11 cellular contexts compared by ENCODE assay signal in genomic region chr3:50245251-50245745, GRCh38. TPM values are rescaled to one million over a fixed set of nuclear protein-coding genes. Genes with fewer than 3 reads are reported as not detected.
DNase-seq lines count a peak whose midpoint lies in the region; ATAC-seq, FAIRE-seq and TF ChIP-seq lines count a peak whose summit lies in the region.
"Had no signal": no experiment of that assay in that cellular context is flagged by ENCODE, and none has a peak within 500 bp of the region (broad histone marks: within the 10 kb centered on the region; RNA-seq: fewer than 3 reads in every experiment).

No MANE protein-coding gene starts in this region.

- H3K9ac ChIP-seq in KMS-11 (peak overlapping the region; percentile 53; the same call in 1 of the 2 replicates), mammary epithelial cell (ENCODE audit: insufficient read depth, low read length) (peak overlapping the region; percentile 43)

- POLR2A ChIA-PET in A549 (lab: Yijun Ruan, JAX) = interaction anchor here (0.7 kb wide), 1 partner anchor 11 kb away, joined by 3 read pairs; no protein-coding TSS in a partner anchor

- H3K9me3 ChIP-seq in A549 = no peaks in the 10 kb centered on the region
- H3K9me3 ChIP-seq in mammary epithelial cell (replicated peaks; ENCODE audit: insufficient read depth, low read length) = no peaks in the 10 kb centered on the region

- in situ Hi-C loops in mammary epithelial cell (cut with MboI; ENCODE audit: low sequenced_read_pairs in 2 of 2) = no loop called here

- H3K79me2 ChIP-seq in KMS-11 (ENCODE audit: insufficient read depth, low read depth) (peaks cover 27% of the 10 kb centered on the region; the same call in 1 of the 2 replicates), mammary epithelial cell (ENCODE audit: insufficient read depth, low read length) (peaks cover 88% of the 10 kb centered on the region)

- H3K27ac ChIP-seq in A549 (peak overlapping the region; percentile 89 to 95), KMS-11 (peak overlapping the region; percentile 80; the same call in 1 of the 2 replicates), mammary epithelial cell (ENCODE audit: insufficient read depth, low read depth, low read length) (peak overlapping the region; percentile 75)

- dilution Hi-C loops in mammary epithelial cell (cut with HindIII; ENCODE audit: low sequenced_read_pairs) = loop anchor here (5.0 kb wide), 1 partner anchor 93 kb away; no protein-coding TSS in a partner anchor

- no TSS peak for BruUV-seq in mammary epithelial cell (replicated peaks; lab: Mats Ljungman, UMichigan)

- no peak for TF ChIP-seq RAD21 in A549 (conservative IDR thresholded peaks at IDR 0.05 in 1 of 2, IDR thresholded peaks at IDR 0.05 in 1 of 2)

- peak overlapping the region; percentile 41; the same call in 2 of the 3 replicates for H3K4me3 ChIP-seq in A549
- no peak overlapping the region for H3K4me3 ChIP-seq in KMS-11 (IDR thresholded peaks at IDR 0.05; ENCODE audit: insufficient read depth, low read depth, low read length)
- H3K4me3 ChIP-seq in mammary epithelial cell (replicated peaks in 1 of 3; ENCODE audit: insufficient read depth in 1 of 3, low read depth in 2 of 3, low read length in 3 of 3) = no peak overlapping the region

- H3K4me1 ChIP-seq in A549 (peaks cover 35% of the 10 kb centered on the region), KMS-11 (ENCODE audit: low read depth, poor library complexity, severe bottlenecking) (peaks cover 11% of the 10 kb centered on the region), mammary epithelial cell (ENCODE audit: insufficient read depth, low read length) (peaks cover 79% of the 10 kb centered on the region)

- intact Hi-C loops in mammary epithelial cell (cut with micrococcal nuclease) = no loop called here

- no peak overlapping the region for H2AFZ ChIP-seq in KMS-11 (ENCODE audit: low read depth)
- no peak overlapping the region for H2AFZ ChIP-seq in mammary epithelial cell (ENCODE audit: low read depth, low read length)

- H3K27me3 ChIP-seq in KMS-11 (ENCODE audit: insufficient read depth, low read depth) (no peaks in the 10 kb centered on the region), mammary epithelial cell (ENCODE audit: insufficient read depth, low read length) (no peaks in the 10 kb centered on the region)

- ATAC-seq in A549 (peak; percentile 1 to 10; a peak in 3 of 6 replicates), GM21515 (IDR thresholded peaks at IDR 0.05; ENCODE audit: unreplicated experiment) (no peak)

- H4K20me1 ChIP-seq in KMS-11 (ENCODE audit: insufficient read depth) (no peaks in the 10 kb centered on the region), mammary epithelial cell (ENCODE audit: insufficient read depth, low read length) (no peaks in the 10 kb centered on the region)

- CTCF ChIA-PET in A549 (lab: Yijun Ruan, JAX) = interaction anchor here (0.8 to 1.9 kb wide), 6 partner anchors 12 to 56 kb away, joined by 3 to 4 read pairs (median 3); no protein-coding TSS in a partner anchor
- CTCF ChIA-PET in mammary epithelial cell (lab: Charles Lee; ENCODE audit: low non-redundant PET) = interaction anchor here (0.6 kb wide), 1 partner anchor 18 kb away, joined by 3 read pairs; no protein-coding TSS in a partner anchor

- no peaks in the 10 kb centered on the region for H3K36me3 ChIP-seq in KMS-11 (ENCODE audit: insufficient read depth)
- H3K36me3 ChIP-seq in mammary epithelial cell (ENCODE audit: insufficient read depth, low read length) = no peaks in the 10 kb centered on the region

- peak overlapping the region; percentile 83 for H3K4me2 ChIP-seq in A549
- H3K4me2 ChIP-seq in KMS-11 = peak overlapping the region; percentile 94; the same call in 1 of the 2 replicates
- peak overlapping the region; percentile 74 for H3K4me2 ChIP-seq in mammary epithelial cell (ENCODE audit: insufficient read depth, low read depth, low read length)

- DNase-seq in A549 (ENCODE audit: low read depth in 1 of 2, low spot score in 1 of 2) = no peak
- DNase-seq in mammary epithelial cell = no peak
- DNase-seq in myocyte (ENCODE audit: low read depth) = peak; percentile 46
- no peak for DNase-seq in NCI-H526 treated with DMSO at 0.1 percent for 48 hours (lab: John Stamatoyannopoulos, UW)
- no peak for DNase-seq in HT-29 (ENCODE audit: low spot score)
- DNase-seq in erythroblast (lab: John Stamatoyannopoulos, UW) = no peak

- TF ChIP-seq EP300 in A549 (IDR thresholded peaks at IDR 0.05) = no peak

- WGBS in A549 (ENCODE audit: missing lambda C conversion rate) = 93% methylated on average over 13 of the region's 16 CpGs
- WGBS in mammary epithelial cell (ENCODE audit: low coverage, missing lambda C conversion rate) = 48% methylated on average over 12 of the region's 16 CpGs

- TF ChIP-seq POLR2A in A549 (IDR thresholded peaks at IDR 0.05; ENCODE audit: low read length) (no peak), erythroblast (IDR thresholded peaks at IDR 0.05; ENCODE audit: low read length) (no peak)

- TF ChIP-seq CTCF in A549 (IDR thresholded peaks at IDR 0.05) = no peak
- TF ChIP-seq CTCF in KMS-11 (conservative IDR thresholded peaks at IDR 0.05; ENCODE audit: low read depth, low read length) = no peak
- TF ChIP-seq CTCF in mammary epithelial cell (conservative IDR thresholded peaks at IDR 0.05 in 1 of 2, IDR thresholded peaks at IDR 0.05 in 1 of 2; ENCODE audit: extremely low read depth in 1 of 2, insufficient read depth in 1 of 2, low read depth in 1 of 2, low read length in 2 of 2) = no peak

- no peak for FAIRE-seq in A549 (lab: Jason Lieb, UNC)
- FAIRE-seq: G401.6, TTC549 had no signal

TF ChIP-seq in A549, 52 proteins besides CTCF, POLR2A, EP300 and RAD21 (continues in another document):
- TF ChIP-seq PHF8 (IDR thresholded peaks at IDR 0.05; ENCODE audit: borderline replicate concordance, low read depth) (no peak), GATA3 (IDR thresholded peaks at IDR 0.05; ENCODE audit: borderline replicate concordance) (no peak), HEYL (CRISPR knock-in tag; IDR thresholded peaks at IDR 0.05) (no peak)

RNA-seq across cellular contexts. Expression of gene GNAI2, which starts 9.3 kb away (rescaled TPM):
- 67.0 and 67.8 TPM in 2 replicates for polyA plus RNA-seq in A549 (2011; rRNA removed)
- polyA plus RNA-seq in A549 (2012; cell fraction: cytosol; rRNA removed) = 102 and 107 TPM in 2 replicates
- 51.4 and 67.2 TPM in 2 replicates for polyA plus RNA-seq in A549 (2012; cell fraction: nucleus; rRNA removed)
- polyA plus RNA-seq in A549 (2017; fragmentation: RNase III; extraction: RNeasy Plus Mini Kit Qiagen cat#74134 plus additional on column Dnase treatment) = 44.6 to 48.8 TPM (median 47.4 TPM) in 3 replicates
- polyA minus RNA-seq in A549 (2011; rRNA and poly(A)+ RNA removed) = 68.0 and 84.2 TPM in 2 replicates
- 100 to 1,000 TPM; 176 to 235 TPM for total RNA-seq in mammary epithelial cell
- 511 TPM for polyA plus RNA-seq in mammary epithelial cell
- polyA minus RNA-seq in mammary epithelial cell = 320 TPM
- 137 and 138 TPM in 2 replicates for total RNA-seq in myocyte
- 351 TPM for polyA plus RNA-seq in myocyte (2012)
- 167 and 168 TPM in 2 replicates for total RNA-seq in HT-29 (2014; rRNA removed; shearing (Covaris generic))

RNA-seq across cellular contexts. Expression of gene SEMA3B, which starts 23.6 kb away (rescaled TPM):
- polyA plus RNA-seq in A549 (2011; rRNA removed) (6.5 and 6.8 TPM in 2 replicates), A549 (2017; fragmentation: RNase III; extraction: RNeasy Plus Mini Kit Qiagen cat#74134 plus additional on column Dnase treatment) (6.5 to 8.4 TPM (median 7.4 TPM) in 3 replicates), mammary epithelial cell (8.4 TPM)
- polyA plus RNA-seq in A549 (2012; cell fraction: cytosol; rRNA removed) = 7.5 and 9.0 TPM in 2 replicates
- 57.8 and 81.9 TPM in 2 replicates for polyA plus RNA-seq in A549 (2012; cell fraction: nucleus; rRNA removed)
- 6.1 and 7.2 TPM in 2 replicates for polyA minus RNA-seq in A549 (2011; rRNA and poly(A)+ RNA removed)
- total RNA-seq in mammary epithelial cell (10 to 100 TPM in 1 of 2 donors, 1 to 10 TPM in 1; 4.3 to 15.5 TPM), myocyte (8.3 and 14.0 TPM in 2 replicates)
- 0.31 TPM for polyA minus RNA-seq in mammary epithelial cell
- polyA plus RNA-seq in myocyte (2012) = 12.5 TPM
- total RNA-seq in HT-29 (2014; rRNA removed; shearing (Covaris generic)) = 87.7 and 94.2 TPM in 2 replicates

RNA-seq across cellular contexts. Expression of gene LSMEM2, which starts 33.6 kb away (rescaled TPM):
- polyA plus RNA-seq in A549 (2011; rRNA removed) = not detected in 2 replicates
- 0.03 TPM in 1 of 2 replicates, not detected in the other for polyA plus RNA-seq in A549 (2012; cell fraction: cytosol; rRNA removed)
- polyA plus RNA-seq in A549 (2012; cell fraction: nucleus; rRNA removed) = 0.06 and 0.16 TPM in 2 replicates
- 0.09 TPM in 1 of 3 replicates, not detected in the others for polyA plus RNA-seq in A549 (2017; fragmentation: RNase III; extraction: RNeasy Plus Mini Kit Qiagen cat#74134 plus additional on column Dnase treatment)
- polyA minus RNA-seq in A549 (2011; rRNA and poly(A)+ RNA removed) = not detected in 2 replicates
- total RNA-seq in mammary epithelial cell = under 1 TPM in 1 of 2 donors, not detected in 1; 0.19 TPM
- polyA plus RNA-seq in mammary epithelial cell = 0.05 TPM
- polyA minus RNA-seq in mammary epithelial cell = not detected
- total RNA-seq in myocyte = 0.47 and 2.7 TPM in 2 replicates
- 1.2 TPM for polyA plus RNA-seq in myocyte (2012)
- not detected in 2 replicates for total RNA-seq in HT-29 (2014; rRNA removed; shearing (Covaris generic))
- total RNA-seq: kidney epithelial cell had no signal

RNA-seq across cellular contexts. Expression of gene SLC38A3, which starts 40.2 kb away (rescaled TPM):
- polyA plus RNA-seq in A549 (2011; rRNA removed) (0.05 and 0.12 TPM in 2 replicates), A549 (2017; fragmentation: RNase III; extraction: RNeasy Plus Mini Kit Qiagen cat#74134 plus additional on column Dnase treatment) (0.10 to 0.13 TPM in 2 of 3 replicates, not detected in the other), mammary epithelial cell (0.06 TPM)
- polyA plus RNA-seq in A549 (2012; cell fraction: cytosol; rRNA removed) = 0.04 and 0.05 TPM in 2 replicates
- 0.04 and 0.11 TPM in 2 replicates for polyA plus RNA-seq in A549 (2012; cell fraction: nucleus; rRNA removed)
- 0.39 TPM in 1 of 2 replicates, not detected in the other for polyA minus RNA-seq in A549 (2011; rRNA and poly(A)+ RNA removed)
- total RNA-seq in mammary epithelial cell (under 1 TPM in 1 of 2 donors, not detected in 1; 0.67 TPM), myocyte (9.1 and 42.7 TPM in 2 replicates)
- polyA minus RNA-seq in mammary epithelial cell = not detected
- polyA plus RNA-seq in myocyte (2012) = 0.92 TPM
- total RNA-seq in HT-29 (2014; rRNA removed; shearing (Covaris generic)) = 0.70 TPM in 1 of 2 replicates, not detected in the other

RNA-seq across cellular contexts. Expression of gene IFRD2, which starts 46.9 kb away (rescaled TPM):
- polyA plus RNA-seq in A549 (2011; rRNA removed) (42.2 and 44.5 TPM in 2 replicates), A549 (2017; fragmentation: RNase III; extraction: RNeasy Plus Mini Kit Qiagen cat#74134 plus additional on column Dnase treatment) (79.7 to 86.2 TPM (median 80.9 TPM) in 3 replicates), mammary epithelial cell (122 TPM)
- polyA plus RNA-seq in A549 (2012; cell fraction: cytosol; rRNA removed) = 126 and 154 TPM in 2 replicates
- polyA plus RNA-seq in A549 (2012; cell fraction: nucleus; rRNA removed) = 245 and 302 TPM in 2 replicates
- polyA minus RNA-seq in A549 (2011; rRNA and poly(A)+ RNA removed) = 31.4 and 35.3 TPM in 2 replicates
- total RNA-seq in mammary epithelial cell (100 to 1,000 TPM in 1 of 2 donors, 10 to 100 TPM in 1; 65.5 to 117 TPM), myocyte (99.0 and 99.1 TPM in 2 replicates)
- 94.5 TPM for polyA minus RNA-seq in mammary epithelial cell
- 55.1 TPM for polyA plus RNA-seq in myocyte (2012)
- 175 and 177 TPM in 2 replicates for total RNA-seq in HT-29 (2014; rRNA removed; shearing (Covaris generic))
